In the genomic region with DNA sequence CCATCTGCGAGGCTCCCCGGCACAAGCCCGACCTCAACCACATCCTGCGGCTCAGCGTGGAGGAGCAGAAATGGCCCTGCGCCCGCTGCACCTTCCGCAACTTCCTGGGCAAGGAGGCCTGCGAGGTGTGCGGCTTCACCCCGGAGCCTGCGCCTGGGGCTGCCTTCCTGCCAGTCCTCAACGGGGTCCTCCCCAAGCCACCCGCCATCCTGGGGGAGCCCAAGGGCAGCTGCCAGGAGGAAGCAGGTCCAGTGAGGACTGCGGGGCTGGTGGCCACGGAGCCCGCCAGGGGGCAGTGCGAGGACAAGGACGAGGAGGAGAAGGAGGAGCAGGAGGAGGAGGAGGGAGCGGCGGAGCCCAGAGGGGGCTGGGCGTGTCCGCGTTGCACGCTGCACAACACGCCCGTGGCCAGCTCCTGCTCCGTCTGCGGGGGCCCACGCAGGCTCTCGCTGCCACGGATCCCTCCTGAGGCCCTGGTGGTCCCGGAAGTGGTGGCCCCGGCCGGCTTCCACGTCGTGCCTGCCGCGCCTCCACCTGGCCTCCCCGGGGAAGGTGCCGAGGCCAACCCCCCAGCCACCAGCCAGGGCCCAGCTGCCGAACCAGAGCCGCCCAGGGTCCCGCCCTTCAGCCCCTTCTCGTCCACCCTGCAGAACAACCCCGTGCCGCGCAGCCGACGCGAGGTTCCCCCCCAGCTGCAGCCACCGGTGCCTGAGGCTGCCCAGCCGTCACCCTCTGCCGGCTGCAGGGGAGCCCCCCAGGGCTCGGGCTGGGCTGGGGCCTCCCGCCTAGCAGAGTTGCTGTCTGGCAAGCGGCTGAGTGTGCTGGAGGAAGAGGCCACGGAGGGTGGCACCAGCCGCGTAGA, we compare ENCODE assay signal across 6 cellular contexts. TPM values are rescaled to one million over a fixed set of nuclear protein-coding genes. Genes with fewer than 3 reads are reported as not detected.
DNase-seq lines count a peak whose midpoint lies in the region; ATAC-seq, FAIRE-seq and TF ChIP-seq lines count a peak whose summit lies in the region.

No MANE protein-coding gene starts in this region.

- FAIRE-seq in A549 (lab: Jason Lieb, UNC), result no peak

- H3K27me3 Mint-ChIP-seq in chondrocyte (ENCODE audit: low read depth), result no peaks in the 10 kb centered on the region

- no peak overlapping the region for H3K4me2 ChIP-seq in A549

- H3K4me1 ChIP-seq in A549, result 0 out of 3 replicates have a peak, but pooled peaks cover 2% of the 10 kb centered on the region

- TF ChIP-seq CTCF in A549 (IDR thresholded peaks at IDR 0.05), result peak; percentile 54
- TF ChIP-seq CTCF in chondrocyte (IDR thresholded peaks at IDR 0.05), result peak; percentile 72

- peak overlapping the region in 1 of 2 experiments; percentile 50; a peak in 1 of 6 replicates for H3K27ac ChIP-seq in A549

- peak; percentile 36 to 57; a peak in 4 of 5 replicates for TF ChIP-seq RAD21 in A549 (conservative IDR thresholded peaks at IDR 0.05 in 1 of 2, IDR thresholded peaks at IDR 0.05 in 1 of 2)

- 67% methylated on average over 32 of the region's 60 CpGs for WGBS in A549 (ENCODE audit: missing lambda C conversion rate)

- H3K9me3 ChIP-seq in A549, result no peaks in the 10 kb centered on the region

- DNase-seq in A549 (ENCODE audit: low read depth in 1 of 2, low spot score in 1 of 2) (peak in 1 of 2 experiments; percentile 71), NOMO-1 (lab: John Stamatoyannopoulos, UW; ENCODE audit: unreplicated experiment in 2 of 2) (peak; percentile 68 to 86), chondrocyte (ENCODE audit: low spot score) (no peak), posterior cingulate gyrus (peak; percentile 54 to 96 (median 69)), 8988T (no peak), NCI-H2107 (lab: John Stamatoyannopoulos, UW) (no peak)

- no peaks in the 10 kb centered on the region for H3K9me3 Mint-ChIP-seq in chondrocyte (ENCODE audit: low read depth)

- no peaks in the 10 kb centered on the region for H3K4me1 Mint-ChIP-seq in chondrocyte (ENCODE audit: low read depth)

- intact Hi-C loops in posterior cingulate gyrus (cut with DNase I), result no loop called here

- no peak for TF ChIP-seq POLR2A in A549 (IDR thresholded peaks at IDR 0.05; ENCODE audit: low read length)

- H3K4me3 Mint-ChIP-seq in chondrocyte (ENCODE audit: unreplicated experiment), result no peak overlapping the region

- H3K36me3 Mint-ChIP-seq in chondrocyte (ENCODE audit: low read depth), result no peaks in the 10 kb centered on the region

- H3K27ac Mint-ChIP-seq in chondrocyte (ENCODE audit: unreplicated experiment), result no peak overlapping the region

- peak; percentile 67 to 91 for ATAC-seq in A549

- no peak overlapping the region for H3K4me3 ChIP-seq in A549

- no peak for TF ChIP-seq EP300 in A549 (IDR thresholded peaks at IDR 0.05)

- POLR2A ChIA-PET in A549 (lab: Yijun Ruan, JAX), result no interaction called here

- CTCF ChIA-PET in A549 (lab: Yijun Ruan, JAX), result interaction anchor here (0.7 to 2.7 kb wide), 15 partner anchors 8 to 240 kb away, joined by 3 to 24 read pairs (median 5); partner anchors contain the start of genes NHLRC4 and PRR35

TF ChIP-seq in A549, 52 proteins besides CTCF, POLR2A, EP300 and RAD21:
- TF ChIP-seq ZC3H11A (IDR thresholded peaks at IDR 0.05), result no peak
- TF ChIP-seq KDM1A (IDR thresholded peaks at IDR 0.05; ENCODE audit: low read depth), result no peak
- TF ChIP-seq, protein P1, sequence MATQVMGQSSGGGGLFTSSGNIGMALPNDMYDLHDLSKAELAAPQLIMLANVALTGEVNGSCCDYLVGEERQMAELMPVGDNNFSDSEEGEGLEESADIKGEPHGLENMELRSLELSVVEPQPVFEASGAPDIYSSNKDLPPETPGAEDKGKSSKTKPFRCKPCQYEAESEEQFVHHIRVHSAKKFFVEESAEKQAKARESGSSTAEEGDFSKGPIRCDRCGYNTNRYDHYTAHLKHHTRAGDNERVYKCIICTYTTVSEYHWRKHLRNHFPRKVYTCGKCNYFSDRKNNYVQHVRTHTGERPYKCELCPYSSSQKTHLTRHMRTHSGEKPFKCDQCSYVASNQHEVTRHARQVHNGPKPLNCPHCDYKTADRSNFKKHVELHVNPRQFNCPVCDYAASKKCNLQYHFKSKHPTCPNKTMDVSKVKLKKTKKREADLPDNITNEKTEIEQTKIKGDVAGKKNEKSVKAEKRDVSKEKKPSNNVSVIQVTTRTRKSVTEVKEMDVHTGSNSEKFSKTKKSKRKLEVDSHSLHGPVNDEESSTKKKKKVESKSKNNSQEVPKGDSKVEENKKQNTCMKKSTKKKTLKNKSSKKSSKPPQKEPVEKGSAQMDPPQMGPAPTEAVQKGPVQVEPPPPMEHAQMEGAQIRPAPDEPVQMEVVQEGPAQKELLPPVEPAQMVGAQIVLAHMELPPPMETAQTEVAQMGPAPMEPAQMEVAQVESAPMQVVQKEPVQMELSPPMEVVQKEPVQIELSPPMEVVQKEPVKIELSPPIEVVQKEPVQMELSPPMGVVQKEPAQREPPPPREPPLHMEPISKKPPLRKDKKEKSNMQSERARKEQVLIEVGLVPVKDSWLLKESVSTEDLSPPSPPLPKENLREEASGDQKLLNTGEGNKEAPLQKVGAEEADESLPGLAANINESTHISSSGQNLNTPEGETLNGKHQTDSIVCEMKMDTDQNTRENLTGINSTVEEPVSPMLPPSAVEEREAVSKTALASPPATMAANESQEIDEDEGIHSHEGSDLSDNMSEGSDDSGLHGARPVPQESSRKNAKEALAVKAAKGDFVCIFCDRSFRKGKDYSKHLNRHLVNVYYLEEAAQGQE (IDR thresholded peaks at IDR 0.05), result no peak
- TF ChIP-seq ZFP36 (IDR thresholded peaks at IDR 0.05; ENCODE audit: borderline replicate concordance, partially characterized antibody), result no peak
- TF ChIP-seq SMC3 (IDR thresholded peaks at IDR 0.05), result peak; percentile 25; the same call in 1 of the 3 replicates
- no peak for TF ChIP-seq JUN (IDR thresholded peaks at IDR 0.05)
- no peak for TF ChIP-seq NR3C1 (IDR thresholded peaks at IDR 0.05)
- TF ChIP-seq HDAC2 (IDR thresholded peaks at IDR 0.05), result no peak

RNA-seq across cellular contexts. Expression of gene PRR35, which starts 13.1 kb away (rescaled TPM):
- polyA plus RNA-seq in A549 (2011; rRNA removed) (0.04 TPM in 1 of 2 replicates, not detected in the other), A549 (2017; fragmentation: RNase III; extraction: RNeasy Plus Mini Kit Qiagen cat#74134 plus additional on column Dnase treatment) (0.04 to 0.10 TPM (median 0.04 TPM) in 3 replicates)
- polyA plus RNA-seq in A549 (2012; cell fraction: cytosol; rRNA removed), result 0.05 and 0.17 TPM in 2 replicates
- polyA plus RNA-seq in A549 (2012; cell fraction: nucleus; rRNA removed), result 0.11 and 0.22 TPM in 2 replicates
- polyA minus RNA-seq in A549 (2011; rRNA and poly(A)+ RNA removed), result not detected in 2 replicates
- total RNA-seq in chondrocyte, result not detected in 3 replicates

RNA-seq across cellular contexts. Expression of gene CAPN15, which starts 19.6 kb away (rescaled TPM):
- polyA plus RNA-seq in A549 (2011; rRNA removed), result 10.0 and 11.4 TPM in 2 replicates
- polyA plus RNA-seq in A549 (2012; cell fraction: cytosol; rRNA removed), result 46.5 and 72.3 TPM in 2 replicates
- 132 and 252 TPM in 2 replicates for polyA plus RNA-seq in A549 (2012; cell fraction: nucleus; rRNA removed)
- polyA plus RNA-seq in A549 (2017; fragmentation: RNase III; extraction: RNeasy Plus Mini Kit Qiagen cat#74134 plus additional on column Dnase treatment), result 31.3 to 33.9 TPM (median 33.3 TPM) in 3 replicates
- polyA minus RNA-seq in A549 (2011; rRNA and poly(A)+ RNA removed), result 8.6 and 13.1 TPM in 2 replicates
- 28.8 to 32.0 TPM (median 29.7 TPM) in 3 replicates for total RNA-seq in chondrocyte

RNA-seq across cellular contexts. Expression of gene NHLRC4, which starts 19.7 kb away (rescaled TPM):
- polyA plus RNA-seq in A549 (2011; rRNA removed), result 0.03 and 0.13 TPM in 2 replicates
- 0.04 TPM in 2 replicates for polyA plus RNA-seq in A549 (2012; cell fraction: cytosol; rRNA removed)
- 0.17 and 0.24 TPM in 2 replicates for polyA plus RNA-seq in A549 (2012; cell fraction: nucleus; rRNA removed)
- 0.07 to 0.09 TPM (median 0.08 TPM) in 3 replicates for polyA plus RNA-seq in A549 (2017; fragmentation: RNase III; extraction: RNeasy Plus Mini Kit Qiagen cat#74134 plus additional on column Dnase treatment)
- not detected in 2 replicates for polyA minus RNA-seq in A549 (2011; rRNA and poly(A)+ RNA removed)
- total RNA-seq in chondrocyte, result not detected in 3 replicates

RNA-seq across cellular contexts. Expression of gene PIGQ, which starts 22.6 kb away (rescaled TPM):
- polyA plus RNA-seq in A549 (2011; rRNA removed) (13.2 and 15.7 TPM in 2 replicates), A549 (2017; fragmentation: RNase III; extraction: RNeasy Plus Mini Kit Qiagen cat#74134 plus additional on column Dnase treatment) (25.2 to 32.2 TPM (median 31.2 TPM) in 3 replicates)
- polyA plus RNA-seq in A549 (2012; cell fraction: cytosol; rRNA removed), result 32.0 and 51.6 TPM in 2 replicates
- polyA plus RNA-seq in A549 (2012; cell fraction: nucleus; rRNA removed), result 141 and 208 TPM in 2 replicates
- polyA minus RNA-seq in A549 (2011; rRNA and poly(A)+ RNA removed), result 32.3 and 33.8 TPM in 2 replicates
- total RNA-seq in chondrocyte, result 34.1 to 57.1 TPM (median 37.3 TPM) in 3 replicates

RNA-seq across cellular contexts. Expression of gene RAB40C, which starts 42.7 kb away (rescaled TPM):
- polyA plus RNA-seq in A549 (2011; rRNA removed) (4.4 and 4.9 TPM in 2 replicates), A549 (2017; fragmentation: RNase III; extraction: RNeasy Plus Mini Kit Qiagen cat#74134 plus additional on column Dnase treatment) (8.1 to 9.7 TPM (median 8.5 TPM) in 3 replicates)
- polyA plus RNA-seq in A549 (2012; cell fraction: cytosol; rRNA removed), result 12.5 and 18.2 TPM in 2 replicates
- 31.5 and 36.8 TPM in 2 replicates for polyA plus RNA-seq in A549 (2012; cell fraction: nucleus; rRNA removed)
- 3.2 and 7.0 TPM in 2 replicates for polyA minus RNA-seq in A549 (2011; rRNA and poly(A)+ RNA removed)
- total RNA-seq in chondrocyte, result 15.2 to 19.6 TPM (median 19.6 TPM) in 3 replicates

Comparison
In these comparisons a context has a peak if more than half of its experiments do, and no peak if none do; other contexts are left out.
1. DNase-seq: peak in NOMO-1 (2 of 2) and posterior cingulate gyrus (10 of 10); none in chondrocyte (single experiment), 8988T (single experiment) and NCI-H2107 (single experiment).